In the genomic region with DNA sequence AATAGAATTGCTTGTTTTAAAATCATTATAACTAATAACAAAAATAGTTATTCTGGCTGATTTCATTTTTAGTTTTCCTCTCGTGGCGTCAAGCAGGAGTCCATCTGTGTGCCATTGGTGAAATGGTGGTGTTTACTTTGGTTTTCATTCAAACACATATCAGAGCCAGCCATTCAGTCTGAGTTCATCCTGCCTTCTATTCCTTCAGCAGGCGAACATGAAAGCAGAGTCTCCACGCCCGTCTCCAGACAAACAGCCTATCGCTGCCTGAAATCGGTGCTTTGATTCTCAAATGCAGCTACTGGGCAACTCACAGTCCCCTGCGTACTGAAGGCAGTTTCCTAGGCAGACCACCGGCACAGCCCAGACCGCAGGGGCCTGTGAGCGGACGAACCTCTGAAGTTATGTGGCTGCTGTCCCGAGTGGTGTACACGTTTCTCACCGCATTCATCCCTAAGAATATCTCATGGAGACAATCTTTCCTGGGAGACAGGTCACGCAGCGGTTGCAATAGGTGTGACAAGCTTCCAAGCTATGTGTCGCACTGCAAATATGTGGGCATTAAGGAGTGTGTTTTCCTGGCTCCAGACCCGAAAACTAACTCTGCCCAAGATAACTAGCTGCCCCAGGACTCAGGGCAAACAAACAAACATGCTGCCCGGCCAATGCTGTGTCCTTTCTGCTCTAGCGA, we compare ENCODE assay signal across 19 cellular contexts. TPM values are rescaled to one million over a fixed set of nuclear protein-coding genes. Genes with fewer than 3 reads are reported as not detected.
DNase-seq lines count a peak whose midpoint lies in the region; ATAC-seq lines count a peak whose summit lies in the region.
"Had no signal": no experiment of that assay in that cellular context is flagged by ENCODE, and none has a peak within 500 bp of the region (broad histone marks: within the 10 kb centered on the region; RNA-seq: fewer than 3 reads in every experiment).

No MANE protein-coding gene starts in this region.

- H3K27me3 Mint-ChIP-seq in CD8-positive, alpha-beta memory T cell: no peaks in the 10 kb centered on the region
- H3K27me3 Mint-ChIP-seq in activated T-cell treated with anti-CD3 and anti-CD28 coated beads, Interleukin-2, amount 50 U/mL, for 4 hours (ENCODE audit: low read depth): peaks cover 2% of the 10 kb centered on the region

- WGBS in mesendoderm (ENCODE audit: extremely low coverage, insufficient coverage, low lambda C conversion rate): no CpG with 5 or more reads among the region's 21 CpGs

- H3K4me1 Mint-ChIP-seq in CD8-positive, alpha-beta memory T cell: no peaks in the 10 kb centered on the region
- no peaks in the 10 kb centered on the region for H3K4me1 Mint-ChIP-seq in activated T-cell treated with anti-CD3 and anti-CD28 coated beads, Interleukin-2, amount 50 U/mL, for 4 hours (ENCODE audit: low read depth)

- no peaks in the 10 kb centered on the region for H3K9me3 ChIP-seq in endocrine pancreas (ENCODE audit: control insufficient read depth, low read length)
- no peaks in the 10 kb centered on the region for H3K9me3 ChIP-seq in CD8-positive, alpha-beta memory T cell (ENCODE audit: low read length)
- H3K9me3 ChIP-seq: lower lobe of right lung had no signal

- ATAC-seq in activated T-cell treated with anti-CD3 and anti-CD28 coated beads, Interleukin-2, amount 50 U/mL, for 4 hours: no peak

- H3K4me2 ChIP-seq in mesendoderm (ENCODE audit: low read length): no peak overlapping the region

- H3K9me3 Mint-ChIP-seq in CD8-positive, alpha-beta memory T cell: no peaks in the 10 kb centered on the region
- H3K9me3 Mint-ChIP-seq in activated T-cell treated with anti-CD3 and anti-CD28 coated beads, Interleukin-2, amount 50 U/mL, for 4 hours: no peaks in the 10 kb centered on the region

- H3K79me2 ChIP-seq in ACC112 (ENCODE audit: control insufficient read depth, insufficient read depth, low read length, unreplicated experiment) (no peaks in the 10 kb centered on the region), mesendoderm (ENCODE audit: control insufficient read depth, insufficient read depth, low read length) (no peaks in the 10 kb centered on the region)

- H2BK5ac ChIP-seq in mesendoderm (ENCODE audit: low read length): no peak overlapping the region

- no peak overlapping the region for H3K27ac Mint-ChIP-seq in CD8-positive, alpha-beta memory T cell

- H3K4me3 Mint-ChIP-seq in CD8-positive, alpha-beta memory T cell: no peak overlapping the region
- H3K4me3 Mint-ChIP-seq in activated T-cell treated with anti-CD3 and anti-CD28 coated beads, Interleukin-2, amount 50 U/mL, for 4 hours: no peak overlapping the region

- no peaks in the 10 kb centered on the region for H3K36me3 Mint-ChIP-seq in CD8-positive, alpha-beta memory T cell
- H3K36me3 Mint-ChIP-seq in activated T-cell treated with anti-CD3 and anti-CD28 coated beads, Interleukin-2, amount 50 U/mL, for 4 hours (ENCODE audit: insufficient read depth): no peaks in the 10 kb centered on the region

- H3K27me3 ChIP-seq in ACC112 (ENCODE audit: insufficient read depth, low read length) (peaks cover 13% of the 10 kb centered on the region), endocrine pancreas (ENCODE audit: control insufficient read depth, insufficient read depth, low read length) (no peaks in the 10 kb centered on the region), mesendoderm (ENCODE audit: insufficient read depth, low read length, poor library complexity) (no peaks in the 10 kb centered on the region)
- H3K27me3 ChIP-seq in CD8-positive, alpha-beta memory T cell (ENCODE audit: insufficient read depth, low read length, poor library complexity, severe bottlenecking): no peaks in the 10 kb centered on the region

- no peak overlapping the region for H2BK120ac ChIP-seq in mesendoderm (ENCODE audit: low read depth, low read length)

- H3K4me3 ChIP-seq in ACC112 (ENCODE audit: low read depth, low read length) (peak overlapping the region; percentile 34; the same call in 1 of the 2 replicates), endocrine pancreas (ENCODE audit: control insufficient read depth, insufficient read depth, low read length) (peak overlapping the region; percentile 63), mesendoderm (ENCODE audit: low read length) (no peak overlapping the region)
- no peak overlapping the region for H3K4me3 ChIP-seq in CD8-positive, alpha-beta memory T cell (ENCODE audit: low read length)
- H3K4me3 ChIP-seq: lower lobe of right lung had no signal

- CTCF ChIA-PET in CD8-positive, alpha-beta memory T cell (lab: Charles Lee): no interaction called here

- no peak overlapping the region for H4K8ac ChIP-seq in mesendoderm (ENCODE audit: low read depth, low read length)

- H2AFZ ChIP-seq in ACC112 (ENCODE audit: low read length, unreplicated experiment): no peak overlapping the region

- DNase-seq in LHCN-M2 (ENCODE audit: low read depth) (peak; percentile 11), mesendoderm (peak; percentile 53), middle frontal gyrus (ENCODE audit: extremely low spot score, low spot score) (no peak), activated gamma-delta T cell treated with Interleukin-2 at 50 U/mL for 16 hours (no peak)
- no peak for DNase-seq in CD8-positive, alpha-beta memory T cell
- DNase-seq in activated T-cell treated with anti-CD3 and anti-CD28 coated beads, Interleukin-2, amount 50 U/mL, for 4 hours: no peak
- DNase-seq: activated CD8-positive, alpha-beta memory T cell treated with anti-CD3 and anti-CD28 coated beads, Interleukin-2, amount 50 U/mL, for 4 hours; DMS53; HCEC 1CT; head of caudate nucleus; lower lobe of right lung; NCI-H1417 treated with DMSO at 0.1 percent for 48 hours; NCI-H524; nucleus accumbens; SIG-M5; WERI-Rb-1 had no signal

- no peak overlapping the region for H3K27ac ChIP-seq in ACC112 (ENCODE audit: low read depth, low read length)
- no peak overlapping the region for H3K27ac ChIP-seq in mesendoderm (ENCODE audit: low read depth, low read length)
- H3K27ac ChIP-seq in CD8-positive, alpha-beta memory T cell (ENCODE audit: low read depth, low read length): no peak overlapping the region
- H3K27ac ChIP-seq: lower lobe of right lung, WERI-Rb-1 had no signal

- no peak overlapping the region for H3K23ac ChIP-seq in mesendoderm (ENCODE audit: low read length)

- H3K9ac ChIP-seq in endocrine pancreas (ENCODE audit: control insufficient read depth, insufficient read depth, low read length) (peak overlapping the region; percentile 21), mesendoderm (ENCODE audit: low read length) (no peak overlapping the region)

- no peak overlapping the region for H4K5ac ChIP-seq in mesendoderm (ENCODE audit: low read length)

- H3K36me3 ChIP-seq in ACC112 (ENCODE audit: insufficient read depth, low read length) (no peaks in the 10 kb centered on the region), endocrine pancreas (ENCODE audit: control insufficient read depth, insufficient read depth, low read length) (no peaks in the 10 kb centered on the region), mesendoderm (ENCODE audit: control insufficient read depth, insufficient read depth, low read length) (no peaks in the 10 kb centered on the region)
- no peaks in the 10 kb centered on the region for H3K36me3 ChIP-seq in CD8-positive, alpha-beta memory T cell (ENCODE audit: insufficient read depth, low read length)
- H3K36me3 ChIP-seq: lower lobe of right lung, WERI-Rb-1 had no signal

- no peaks in the 10 kb centered on the region for H3K79me1 ChIP-seq in mesendoderm (ENCODE audit: low read length)

- no peak overlapping the region for H2AK5ac ChIP-seq in mesendoderm (ENCODE audit: low read length)

- H2BK15ac ChIP-seq in mesendoderm (replicated peaks; ENCODE audit: low read depth): no peak overlapping the region

- H3K4ac ChIP-seq in mesendoderm (ENCODE audit: low read depth, low read length): no peak overlapping the region

- H3K4me1 ChIP-seq in ACC112 (ENCODE audit: control insufficient read depth, insufficient read depth, low read length, unreplicated experiment) (peaks cover 8% of the 10 kb centered on the region), endocrine pancreas (ENCODE audit: control insufficient read depth, insufficient read depth, low read length) (peaks cover 12% of the 10 kb centered on the region), mesendoderm (ENCODE audit: control insufficient read depth, low read depth, low read length) (no peaks in the 10 kb centered on the region)
- no peaks in the 10 kb centered on the region for H3K4me1 ChIP-seq in CD8-positive, alpha-beta memory T cell (ENCODE audit: insufficient read depth, low read length)
- H3K4me1 ChIP-seq: lower lobe of right lung had no signal

- POLR2A ChIA-PET in CD8-positive, alpha-beta memory T cell (lab: Charles Lee): no interaction called here

- H3K18ac ChIP-seq in mesendoderm (ENCODE audit: low read length): no peak overlapping the region

- H3K56ac ChIP-seq in mesendoderm (ENCODE audit: low read length): no peak overlapping the region

RNA-seq across cellular contexts. Expression of a gene that starts 17.0 kb away (rescaled TPM):
- not detected in 2 replicates for total RNA-seq in LHCN-M2 (2014; rRNA removed)
- polyA plus RNA-seq in LHCN-M2 (2012): 0.17 TPM
- polyA plus RNA-seq in mesendoderm (2013, experiment 1 of 2): 0.37 TPM
- 0.38 TPM for polyA plus RNA-seq in mesendoderm (2013, experiment 2 of 2)
- not detected for total RNA-seq in CD8-positive, alpha-beta memory T cell
- polyA plus RNA-seq in CD8-positive, alpha-beta memory T cell: 0.08 TPM
- total RNA-seq in activated T-cell treated with anti-CD3 and anti-CD28 coated beads, Interleukin-2, amount 50 U/mL, for 4 hours: not detected
- total RNA-seq: dermis microvascular lymphatic vessel endothelial cell had no signal

Comparison
In these comparisons a context has a peak if more than half of its experiments do, and no peak if none do; other contexts are left out.
1. H3K4me3 ChIP-seq: peak in ACC112 (single experiment) and endocrine pancreas (single experiment); none in mesendoderm (single experiment) and CD8-positive, alpha-beta memory T cell (single experiment).
2. DNase-seq: peak in LHCN-M2 (single experiment) and mesendoderm (single experiment); none in middle frontal gyrus (single experiment), CD8-positive, alpha-beta memory T cell (0 of 5), activated gamma-delta T cell treated with Interleukin-2 at 50 U/mL for 16 hours (single experiment) and activated T-cell treated with anti-CD3 and anti-CD28 coated beads, Interleukin-2, amount 50 U/mL, for 4 hours (single experiment).